11 cellular contexts compared by ENCODE assay signal in genomic region chr9:134377976-134378375, GRCh38. TPM values are rescaled to one million over a fixed set of nuclear protein-coding genes. Genes with fewer than 3 reads are reported as not detected.
DNase-seq lines count a peak whose midpoint lies in the region; ATAC-seq, FAIRE-seq and TF ChIP-seq lines count a peak whose summit lies in the region.
"Had no signal": no experiment of that assay in that cellular context is flagged by ENCODE, and none has a peak within 500 bp of the region (broad histone marks: within the 10 kb centered on the region; RNA-seq: fewer than 3 reads in every experiment).

No MANE protein-coding gene starts in this region.

- WGBS in A549 (ENCODE audit: missing lambda C conversion rate): 0% methylated on average over 7 of the region's 17 CpGs
- no CpG with 5 or more reads among the region's 17 CpGs for WGBS in neuronal stem cell (ENCODE audit: extremely low coverage in 2 of 2, insufficient read length in 2 of 2, insufficient replicate concordance in 1 of 2), 2 donors
- no CpG with 5 or more reads among the region's 17 CpGs for WGBS in mesendoderm (ENCODE audit: extremely low coverage, insufficient coverage, low lambda C conversion rate)

- no peak overlapping the region for H3K4ac ChIP-seq in neuronal stem cell (ENCODE audit: low read length)
- no peak overlapping the region for H3K4ac ChIP-seq in mesendoderm (ENCODE audit: low read depth, low read length)

- H3K79me2 ChIP-seq in mesendoderm (ENCODE audit: control insufficient read depth, insufficient read depth, low read length): peaks cover 18% of the 10 kb centered on the region

- H3K18ac ChIP-seq in neuronal stem cell (ENCODE audit: low read length) (peak overlapping the region; percentile 13), mesendoderm (ENCODE audit: low read length) (no peak overlapping the region)

- no peaks in the 10 kb centered on the region for H3K36me3 ChIP-seq in duodenal mucosa (ENCODE audit: control insufficient read depth in 1 of 2, insufficient read depth in 2 of 2, low read length in 2 of 2)
- no peaks in the 10 kb centered on the region for H3K36me3 ChIP-seq in neuronal stem cell (replicated peaks in 1 of 2; ENCODE audit: control insufficient read depth in 2 of 2, insufficient read depth in 2 of 2, low read length in 2 of 2)
- no peaks in the 10 kb centered on the region for H3K36me3 ChIP-seq in mesendoderm (ENCODE audit: control insufficient read depth, insufficient read depth, low read length)

- no peak for TF ChIP-seq EP300 in A549 (IDR thresholded peaks at IDR 0.05)

- H3K4me2 ChIP-seq in A549: peak overlapping the region; percentile 86
- no peak overlapping the region for H3K4me2 ChIP-seq in neuronal stem cell (ENCODE audit: insufficient read depth, low read length, poor library complexity, severe bottlenecking)
- no peak overlapping the region for H3K4me2 ChIP-seq in mesendoderm (ENCODE audit: low read length)

- TF ChIP-seq CTCF in A549 (IDR thresholded peaks at IDR 0.05) (no peak), LNCaP clone FGC (IDR thresholded peaks at IDR 0.05; ENCODE audit: control insufficient read depth, extremely low read depth, insufficient read depth) (no peak)

- no peak overlapping the region for H2AFZ ChIP-seq in neuronal stem cell (ENCODE audit: low read length)

- no peak overlapping the region for H2BK12ac ChIP-seq in neuronal stem cell (ENCODE audit: low read length)

- DNase-seq in A549 (ENCODE audit: low read depth in 1 of 2, low spot score in 1 of 2) (peak; percentile 61 to 67), LNCaP clone FGC (ENCODE audit: low read depth) (peak; percentile 84), neuronal stem cell (ENCODE audit: low spot score) (no peak), T-helper 2 cell (no peak), mesendoderm (no peak), NCI-H1930 (lab: John Stamatoyannopoulos, UW) (no peak)
- DNase-seq: activated T-cell treated with anti-CD3 and anti-CD28 coated beads, Interleukin-2, amount 50 U/mL, for 72 hours; CD4-positive, CD25-positive, alpha-beta regulatory T cell; effector CD4-positive, alpha-beta T cell had no signal

- POLR2A ChIA-PET in A549 (lab: Yijun Ruan, JAX): interaction anchor here (0.7 to 3.5 kb wide), 3 partner anchors 11 to 53 kb away, joined by 4 to 18 read pairs (median 5); no protein-coding TSS in a partner anchor

- peaks cover 94% of the 10 kb centered on the region for H3K4me1 ChIP-seq in A549
- peaks cover 78 to 92% of the 10 kb centered on the region in 2 donors for H3K4me1 ChIP-seq in duodenal mucosa (ENCODE audit: control insufficient read depth in 1 of 2, insufficient read depth in 2 of 2, low read length in 2 of 2)
- peaks cover 24 to 40% of the 10 kb centered on the region in 2 donors for H3K4me1 ChIP-seq in neuronal stem cell (ENCODE audit: control insufficient read depth in 2 of 2, insufficient read depth in 1 of 2, low read depth in 1 of 2, low read length in 2 of 2)
- H3K4me1 ChIP-seq in mesendoderm (ENCODE audit: control insufficient read depth, low read depth, low read length): peaks cover 2% of the 10 kb centered on the region

- no peak overlapping the region for H2BK5ac ChIP-seq in neuronal stem cell (ENCODE audit: low read length)
- H2BK5ac ChIP-seq in mesendoderm (ENCODE audit: low read length): no peak overlapping the region

- CTCF ChIA-PET in A549 (lab: Yijun Ruan, JAX): interaction anchor here (0.6 to 5.0 kb wide), 11 partner anchors 10 to 214 kb away, joined by 3 to 32 read pairs (median 4); no protein-coding TSS in a partner anchor

- H3K9ac ChIP-seq in duodenal mucosa (ENCODE audit: low read depth in 1 of 2, low read length in 2 of 2) (peak overlapping the region in 1 of 2 donors; percentile 51), neuronal stem cell (ENCODE audit: low read depth, low read length, poor library complexity) (peak overlapping the region; percentile 21), mesendoderm (ENCODE audit: low read length) (no peak overlapping the region)

- no peak overlapping the region for H3K56ac ChIP-seq in mesendoderm (ENCODE audit: low read length)

- H3K9me3 ChIP-seq in A549 (no peaks in the 10 kb centered on the region), duodenal mucosa (ENCODE audit: control insufficient read depth in 1 of 2, low read length in 2 of 2) (no peaks in the 10 kb centered on the region), neuronal stem cell (replicated peaks in 1 of 2; ENCODE audit: control insufficient read depth in 2 of 2, insufficient read depth in 1 of 2, low read depth in 1 of 2, low read length in 2 of 2) (no peaks in the 10 kb centered on the region)

- H3K23ac ChIP-seq in neuronal stem cell (ENCODE audit: low read depth, low read length, poor library complexity) (peak overlapping the region; percentile 43), mesendoderm (ENCODE audit: low read length) (no peak overlapping the region)

- H4K8ac ChIP-seq in neuronal stem cell (ENCODE audit: low read depth, low read length): no peak overlapping the region
- no peak overlapping the region for H4K8ac ChIP-seq in mesendoderm (ENCODE audit: low read depth, low read length)

- H3K79me1 ChIP-seq in neuronal stem cell (ENCODE audit: low read depth, low read length) (peaks cover 57% of the 10 kb centered on the region), mesendoderm (ENCODE audit: low read length) (peaks cover 25% of the 10 kb centered on the region)

- no peak overlapping the region for H4K91ac ChIP-seq in neuronal stem cell (ENCODE audit: low read depth, low read length, poor library complexity)

- ATAC-seq in A549: peak; percentile 32 to 46; a peak in 5 of 6 replicates
- no peak for ATAC-seq in GM18873 (IDR thresholded peaks at IDR 0.05; ENCODE audit: low FRiP score, unreplicated experiment)
- ATAC-seq: activated T-cell treated with anti-CD3 and anti-CD28 coated beads, Interleukin-2, amount 50 U/mL, for 72 hours had no signal

- H2BK120ac ChIP-seq in neuronal stem cell (ENCODE audit: low read depth, low read length): no peak overlapping the region
- no peak overlapping the region for H2BK120ac ChIP-seq in mesendoderm (ENCODE audit: low read depth, low read length)

- TF ChIP-seq POLR2A in A549 (IDR thresholded peaks at IDR 0.05; ENCODE audit: low read length): no peak

- H3K27ac ChIP-seq in A549 (peak overlapping the region; percentile 93 to 97), duodenal mucosa (ENCODE audit: low read depth, low read length) (peak overlapping the region; percentile 62), neuronal stem cell (replicated peaks; ENCODE audit: low read length) (no peak overlapping the region), mesendoderm (ENCODE audit: low read depth, low read length) (no peak overlapping the region)

- H2AK5ac ChIP-seq in neuronal stem cell (ENCODE audit: low read depth, low read length) (no peak overlapping the region), mesendoderm (ENCODE audit: low read length) (no peak overlapping the region)

- H2BK15ac ChIP-seq in neuronal stem cell (ENCODE audit: low read length): no peak overlapping the region
- H2BK15ac ChIP-seq in mesendoderm (replicated peaks; ENCODE audit: low read depth): no peak overlapping the region

- H3K14ac ChIP-seq in neuronal stem cell (ENCODE audit: low read length): peak overlapping the region; percentile 82

- H3K27me3 ChIP-seq in duodenal mucosa (ENCODE audit: control insufficient read depth in 1 of 2, insufficient read depth in 2 of 2, low read length in 2 of 2): no peaks in the 10 kb centered on the region
- H3K27me3 ChIP-seq in neuronal stem cell (ENCODE audit: control insufficient read depth in 3 of 3, insufficient read depth in 3 of 3, low read depth in 1 of 3, low read length in 3 of 3): no peaks in the 10 kb centered on the region
- no peaks in the 10 kb centered on the region for H3K27me3 ChIP-seq in mesendoderm (ENCODE audit: insufficient read depth, low read length, poor library complexity)

- FAIRE-seq in A549 (lab: Jason Lieb, UNC): no peak

- no peak overlapping the region for H4K5ac ChIP-seq in mesendoderm (ENCODE audit: low read length)

- H3K4me3 ChIP-seq in A549 (0 out of 3 replicates have a peak overlapping the region, but pooled peaks have one; percentile 6), LNCaP clone FGC (ENCODE audit: low read depth, low read length) (peak overlapping the region; percentile 2; the same call in 1 of the 2 replicates), duodenal mucosa (ENCODE audit: low read depth in 1 of 2, low read length in 2 of 2) (peak overlapping the region; percentile 7 to 39), neuronal stem cell (ENCODE audit: low read length in 2 of 2) (no peak overlapping the region), mesendoderm (ENCODE audit: low read length) (no peak overlapping the region)

- no peak for TF ChIP-seq RAD21 in A549 (conservative IDR thresholded peaks at IDR 0.05 in 1 of 2, IDR thresholded peaks at IDR 0.05 in 1 of 2)

TF ChIP-seq in A549, 52 proteins besides CTCF, POLR2A, EP300 and RAD21:
- no peak for TF ChIP-seq ZSCAN20 (CRISPR knock-in tag; IDR thresholded peaks at IDR 0.05)
- no peak for TF ChIP-seq RARB (CRISPR knock-in tag; IDR thresholded peaks at IDR 0.05)
- no peak for TF ChIP-seq MAZ (IDR thresholded peaks at IDR 0.05; ENCODE audit: borderline replicate concordance, low read depth, low read length)
- TF ChIP-seq ELK1 (IDR thresholded peaks at IDR 0.05; ENCODE audit: low read depth, low read length): no peak
- TF ChIP-seq SMC3 (IDR thresholded peaks at IDR 0.05): peak; percentile 25; the same call in 1 of the 3 replicates
- TF ChIP-seq MAX (IDR thresholded peaks at IDR 0.05): peak; percentile 68
- TF ChIP-seq SREBF2 (IDR thresholded peaks at IDR 0.05): no peak

RNA-seq across cellular contexts. Expression of gene RXRA, which starts 51.7 kb away (rescaled TPM):
- polyA plus RNA-seq in A549 (2011; rRNA removed) (6.6 and 10.2 TPM in 2 replicates), A549 (2017; fragmentation: RNase III; extraction: RNeasy Plus Mini Kit Qiagen cat#74134 plus additional on column Dnase treatment) (22.0 to 23.9 TPM (median 22.5 TPM) in 3 replicates)
- polyA plus RNA-seq in A549 (2012; cell fraction: cytosol; rRNA removed): 16.7 and 21.8 TPM in 2 replicates
- polyA plus RNA-seq in A549 (2012; cell fraction: nucleus; rRNA removed): 25.5 and 28.7 TPM in 2 replicates
- polyA minus RNA-seq in A549 (2011; rRNA and poly(A)+ RNA removed): 8.2 and 12.5 TPM in 2 replicates
- polyA plus RNA-seq in neuronal stem cell (2013, experiment 1 of 2): 36.1 TPM
- polyA plus RNA-seq in neuronal stem cell (2013, experiment 2 of 2): 36.3 TPM
- polyA plus RNA-seq in mesendoderm (2013, experiment 1 of 2): 16.4 TPM
- polyA plus RNA-seq in mesendoderm (2013, experiment 2 of 2): 16.9 TPM

Comparison
In these comparisons a context has a peak if more than half of its experiments do, and no peak if none do; other contexts are left out.
1. DNase-seq: peak in A549 (2 of 2) and LNCaP clone FGC (single experiment); none in neuronal stem cell (single experiment), T-helper 2 cell (0 of 5), mesendoderm (single experiment) and NCI-H1930 (0 of 2).
2. H3K27ac ChIP-seq: peak in A549 (2 of 2) and duodenal mucosa (single experiment); none in neuronal stem cell (single experiment) and mesendoderm (single experiment).
3. H3K4me3 ChIP-seq: peak in A549 (single experiment), LNCaP clone FGC (single experiment) and duodenal mucosa (2 of 2); none in neuronal stem cell (0 of 2) and mesendoderm (single experiment).